ENCODE assay signal across 11 cellular contexts in the genomic region with DNA sequence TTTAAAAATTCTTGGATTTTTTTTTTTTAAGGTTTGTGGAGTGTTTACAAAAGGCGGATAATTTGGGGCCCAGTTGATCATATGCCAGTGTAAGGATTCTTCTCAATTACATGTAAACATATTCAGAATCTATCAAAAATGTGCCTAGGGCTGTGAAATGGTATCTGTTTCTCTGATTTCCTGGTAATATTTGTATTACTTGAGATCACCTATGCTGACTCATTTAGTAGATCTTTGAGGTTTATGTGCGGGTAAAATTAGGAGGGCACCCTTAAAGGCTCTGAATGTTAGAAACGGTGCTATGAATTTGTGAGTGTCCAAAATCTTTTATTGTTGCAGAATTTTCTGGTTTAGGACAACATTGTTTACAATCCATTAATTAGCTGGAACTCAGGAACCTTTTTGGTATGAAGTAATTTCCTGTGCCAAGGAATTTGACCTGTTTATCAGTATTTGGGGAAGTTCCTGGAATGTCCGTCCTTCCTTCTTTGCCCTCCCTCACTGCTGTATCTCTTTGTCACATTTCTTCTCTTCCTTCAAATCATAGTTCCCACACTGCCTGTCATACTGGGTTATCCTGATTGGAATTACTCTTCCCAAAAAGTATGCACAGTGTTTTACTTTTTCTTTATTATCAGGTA.
DNase-seq lines count a peak whose midpoint lies in the region; ATAC-seq, FAIRE-seq and TF ChIP-seq lines count a peak whose summit lies in the region.
"Had no signal": no experiment of that assay in that cellular context is flagged by ENCODE, and none has a peak within 500 bp of the region (broad histone marks: within the 10 kb centered on the region; RNA-seq: fewer than 3 reads in every experiment).

No MANE protein-coding gene starts in this region.

- CTCF ChIA-PET in WTC11 (lab: Charles Lee) = interaction anchor here (2.0 kb wide), 1 partner anchor 20 kb away, joined by 5 read pairs; no protein-coding TSS in a partner anchor

- H3K9me3 ChIP-seq in HUES48 (ENCODE audit: control insufficient read depth, insufficient read depth, low read length) (no peaks in the 10 kb centered on the region), pancreas (no peaks in the 10 kb centered on the region)

- intact Hi-C loops in pancreas (cut with DNase I) = no loop called here

- H3K9me3 Mint-ChIP-seq in WTC11 = peaks cover 15% of the 10 kb centered on the region

- H3K4me3 Mint-ChIP-seq in WTC11 = no peak overlapping the region
- H3K4me3 Mint-ChIP-seq: CD8-positive, alpha-beta T cell had no signal

- TF ChIP-seq CTCF in choroid plexus epithelial cell (conservative IDR thresholded peaks at IDR 0.05; ENCODE audit: low read depth, low read length) = no peak
- TF ChIP-seq CTCF in pancreas (IDR thresholded peaks at IDR 0.05) = no peak
- TF ChIP-seq CTCF in WTC11 (IDR thresholded peaks at IDR 0.05) = no peak

- H3K4me3 ChIP-seq in HUES48 (ENCODE audit: low read depth, low read length) (no peak overlapping the region), choroid plexus epithelial cell (ENCODE audit: low read depth, low read length) (no peak overlapping the region), pancreas (no peak overlapping the region)

- POLR2A ChIA-PET in WTC11 (lab: Charles Lee) = no interaction called here

- WGBS in pancreas, 2 donors = 59 to 65% methylated on average over 4 of the region's 4 CpGs

- ATAC-seq in pancreas (peak in 3 of 4 donors; percentile 32 to 72 (median 58)), HG03571 (IDR thresholded peaks at IDR 0.05; ENCODE audit: unreplicated experiment) (no peak), WTC11 (no peak)
- ATAC-seq: CD8-positive, alpha-beta T cell had no signal

- peaks cover 16% of the 10 kb centered on the region for H3K36me3 Mint-ChIP-seq in WTC11

- FAIRE-seq in pancreas (lab: Jason Lieb, UNC) = no peak
- FAIRE-seq: colon had no signal

- H3K27ac ChIP-seq in HUES48 (ENCODE audit: low read depth, low read length) (peak overlapping the region; percentile 2), pancreas (peak overlapping the region in 3 of 4 donors; percentile 20 to 44 (median 39))

- no peaks in the 10 kb centered on the region for H3K27me3 Mint-ChIP-seq in WTC11 (ENCODE audit: low read depth)

- H3K36me3 ChIP-seq in HUES48 (ENCODE audit: control insufficient read depth, insufficient read depth, low read length) (no peaks in the 10 kb centered on the region), pancreas (no peaks in the 10 kb centered on the region)

- no peak overlapping the region for H3K9ac ChIP-seq in HUES48 (ENCODE audit: low read depth, low read length)

- DNase-seq in EH (ENCODE audit: low read depth) = peak; percentile 80
- peak; percentile 40 for DNase-seq in choroid plexus epithelial cell (ENCODE audit: low read depth)
- no peak for DNase-seq in pancreas
- DNase-seq in stimulated activated CD4-positive, alpha-beta T cell treated with anti-CD3 and anti-CD28 coated beads, Interleukin-2, amount 100 ng/mL, for 24 hours = no peak
- no peak for DNase-seq in activated naive CD4-positive, alpha-beta T cell (lab: John Stamatoyannopoulos, UW)
- DNase-seq in WTC11 (ENCODE audit: low spot score) = no peak
- DNase-seq: CD8-positive, alpha-beta T cell; KBM-7 had no signal

- peaks cover 3% of the 10 kb centered on the region for H3K4me1 Mint-ChIP-seq in WTC11

- H3K27me3 ChIP-seq in HUES48 (ENCODE audit: control insufficient read depth, insufficient read depth, low read length) = no peaks in the 10 kb centered on the region
- H3K27me3 ChIP-seq in pancreas = no peaks in the 10 kb centered on the region

- no peaks in the 10 kb centered on the region for H3K4me1 ChIP-seq in HUES48 (ENCODE audit: control insufficient read depth, insufficient read depth, low read length)
- peaks cover 0 to 8% (median 0%) of the 10 kb centered on the region in 3 donors for H3K4me1 ChIP-seq in pancreas

- H3K27ac Mint-ChIP-seq in WTC11 = no peak overlapping the region
- H3K27ac Mint-ChIP-seq: CD8-positive, alpha-beta T cell had no signal

TF ChIP-seq in WTC11, 78 proteins besides CTCF, POLR2A, EP300 and RAD21:
- TF ChIP-seq FOXJ3 (CRISPR knock-in tag; IDR thresholded peaks at IDR 0.05; ENCODE audit: borderline replicate concordance) (no peak), RORB (CRISPR knock-in tag; IDR thresholded peaks at IDR 0.05) (no peak), CREM (CRISPR knock-in tag; IDR thresholded peaks at IDR 0.05) (no peak), MXD4 (CRISPR knock-in tag; IDR thresholded peaks at IDR 0.05; ENCODE audit: borderline replicate concordance) (no peak), IRF2 (CRISPR knock-in tag; IDR thresholded peaks at IDR 0.05; ENCODE audit: borderline replicate concordance, low read depth) (no peak), GABPB1 (CRISPR knock-in tag; IDR thresholded peaks at IDR 0.05) (no peak)
- TF ChIP-seq, protein P1, sequence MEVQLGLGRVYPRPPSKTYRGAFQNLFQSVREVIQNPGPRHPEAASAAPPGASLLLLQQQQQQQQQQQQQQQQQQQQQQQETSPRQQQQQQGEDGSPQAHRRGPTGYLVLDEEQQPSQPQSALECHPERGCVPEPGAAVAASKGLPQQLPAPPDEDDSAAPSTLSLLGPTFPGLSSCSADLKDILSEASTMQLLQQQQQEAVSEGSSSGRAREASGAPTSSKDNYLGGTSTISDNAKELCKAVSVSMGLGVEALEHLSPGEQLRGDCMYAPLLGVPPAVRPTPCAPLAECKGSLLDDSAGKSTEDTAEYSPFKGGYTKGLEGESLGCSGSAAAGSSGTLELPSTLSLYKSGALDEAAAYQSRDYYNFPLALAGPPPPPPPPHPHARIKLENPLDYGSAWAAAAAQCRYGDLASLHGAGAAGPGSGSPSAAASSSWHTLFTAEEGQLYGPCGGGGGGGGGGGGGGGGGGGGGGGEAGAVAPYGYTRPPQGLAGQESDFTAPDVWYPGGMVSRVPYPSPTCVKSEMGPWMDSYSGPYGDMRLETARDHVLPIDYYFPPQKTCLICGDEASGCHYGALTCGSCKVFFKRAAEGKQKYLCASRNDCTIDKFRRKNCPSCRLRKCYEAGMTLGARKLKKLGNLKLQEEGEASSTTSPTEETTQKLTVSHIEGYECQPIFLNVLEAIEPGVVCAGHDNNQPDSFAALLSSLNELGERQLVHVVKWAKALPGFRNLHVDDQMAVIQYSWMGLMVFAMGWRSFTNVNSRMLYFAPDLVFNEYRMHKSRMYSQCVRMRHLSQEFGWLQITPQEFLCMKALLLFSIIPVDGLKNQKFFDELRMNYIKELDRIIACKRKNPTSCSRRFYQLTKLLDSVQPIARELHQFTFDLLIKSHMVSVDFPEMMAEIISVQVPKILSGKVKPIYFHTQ (CRISPR knock-in tag; IDR thresholded peaks at IDR 0.05) = no peak
- TF ChIP-seq, protein P2, sequence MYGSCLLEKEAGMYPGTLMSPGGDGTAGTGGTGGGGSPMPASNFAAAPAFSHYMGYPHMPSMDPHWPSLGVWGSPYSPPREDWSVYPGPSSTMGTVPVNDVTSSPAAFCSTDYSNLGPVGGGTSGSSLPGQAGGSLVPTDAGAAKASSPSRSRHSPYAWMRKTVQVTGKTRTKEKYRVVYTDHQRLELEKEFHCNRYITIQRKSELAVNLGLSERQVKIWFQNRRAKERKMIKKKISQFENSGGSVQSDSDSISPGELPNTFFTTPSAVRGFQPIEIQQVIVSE (CRISPR knock-in tag; IDR thresholded peaks at IDR 0.05; ENCODE audit: borderline replicate concordance) = no peak
- TF ChIP-seq, protein P3, sequence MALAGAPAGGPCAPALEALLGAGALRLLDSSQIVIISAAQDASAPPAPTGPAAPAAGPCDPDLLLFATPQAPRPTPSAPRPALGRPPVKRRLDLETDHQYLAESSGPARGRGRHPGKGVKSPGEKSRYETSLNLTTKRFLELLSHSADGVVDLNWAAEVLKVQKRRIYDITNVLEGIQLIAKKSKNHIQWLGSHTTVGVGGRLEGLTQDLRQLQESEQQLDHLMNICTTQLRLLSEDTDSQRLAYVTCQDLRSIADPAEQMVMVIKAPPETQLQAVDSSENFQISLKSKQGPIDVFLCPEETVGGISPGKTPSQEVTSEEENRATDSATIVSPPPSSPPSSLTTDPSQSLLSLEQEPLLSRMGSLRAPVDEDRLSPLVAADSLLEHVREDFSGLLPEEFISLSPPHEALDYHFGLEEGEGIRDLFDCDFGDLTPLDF (CRISPR knock-in tag; IDR thresholded peaks at IDR 0.05) = no peak

Comparison
In these comparisons a context has a peak if more than half of its experiments do, and no peak if none do; other contexts are left out.
1. DNase-seq: peak in EH (single experiment) and choroid plexus epithelial cell (single experiment); none in pancreas (0 of 6), stimulated activated CD4-positive, alpha-beta T cell treated with anti-CD3 and anti-CD28 coated beads, Interleukin-2, amount 100 ng/mL, for 24 hours (0 of 2), activated naive CD4-positive, alpha-beta T cell (0 of 4) and WTC11 (single experiment).
2. ATAC-seq: peak in pancreas (3 of 4); none in HG03571 (single experiment) and WTC11 (single experiment).